16 cellular contexts compared by ENCODE assay signal in the genomic region with DNA sequence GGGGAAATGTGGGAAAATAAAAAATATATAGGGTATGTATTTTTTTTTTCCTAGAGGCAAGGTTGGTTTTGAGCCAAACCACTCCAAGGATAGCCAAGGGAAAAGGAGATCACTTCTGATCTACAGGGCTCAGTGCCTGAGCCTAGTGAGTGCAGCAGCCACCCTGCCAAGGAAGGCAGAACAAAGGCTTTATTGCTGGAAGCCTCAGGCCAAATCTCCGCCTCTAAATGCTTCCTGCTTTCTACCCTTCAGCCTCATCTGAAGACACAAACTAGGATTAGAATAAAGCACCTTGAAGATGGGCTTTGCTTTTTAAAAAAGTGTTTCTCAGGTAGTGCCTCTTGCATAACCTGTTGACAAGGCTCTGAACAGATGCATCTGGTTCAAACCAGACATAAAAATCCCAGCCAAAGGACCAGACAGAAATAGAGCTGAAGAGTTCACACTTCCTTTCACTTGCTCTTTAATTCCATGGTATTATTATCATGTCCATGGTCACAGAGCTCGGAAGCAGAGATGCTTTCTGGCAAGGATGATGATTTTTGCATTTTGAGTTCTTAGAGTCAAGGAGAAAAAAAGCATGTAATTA. TPM values are rescaled to one million over a fixed set of nuclear protein-coding genes. Genes with fewer than 3 reads are reported as not detected.
DNase-seq lines count a peak whose midpoint lies in the region; ATAC-seq, FAIRE-seq and TF ChIP-seq lines count a peak whose summit lies in the region.
"Had no signal": no experiment of that assay in that cellular context is flagged by ENCODE, and none has a peak within 500 bp of the region (broad histone marks: within the 10 kb centered on the region; RNA-seq: fewer than 3 reads in every experiment).

No MANE protein-coding gene starts in this region.

- no peak for DNase-seq in SK-N-SH
- DNase-seq in SK-MEL-5 (ENCODE audit: low read depth, low spot score) = peak; percentile 80
- peak; percentile 28 for DNase-seq in fibroblast of pulmonary artery (ENCODE audit: low read depth)
- peak; percentile 65 for DNase-seq in superior temporal gyrus (ENCODE audit: extremely low spot score)
- no peak for DNase-seq in HPDE6-E6E7 (ENCODE audit: extremely low spot score)
- no peak for DNase-seq in T1000 (lab: John Stamatoyannopoulos, UW)
- no peak for DNase-seq in RCC 7860 (ENCODE audit: low spot score)
- DNase-seq: activated CD8-positive, alpha-beta memory T cell treated with anti-CD3 and anti-CD28 coated beads for 24 hours; Caco-2; NCI-H1436 treated with DMSO at 0.1 percent for 48 hours; stimulated activated CD4-positive, alpha-beta T cell treated with anti-CD3 and anti-CD28 coated beads, Interleukin-12 subunit alpha, Interleukin-12 subunit beta, amount 100 ng/mL, for 4 hours; stomach had no signal

- no peak overlapping the region for H3K4me2 ChIP-seq in SK-N-SH

- H3K79me2 ChIP-seq in SK-N-SH (ENCODE audit: insufficient read depth) = no peaks in the 10 kb centered on the region

- H3F3A ChIP-seq in SK-N-SH (replicated peaks; ENCODE audit: insufficient read depth) = no peaks in the 10 kb centered on the region

- H4K20me1 ChIP-seq in SK-N-SH (ENCODE audit: insufficient read depth) = no peaks in the 10 kb centered on the region

- WGBS in SK-N-SH (ENCODE audit: low lambda C conversion rate) = 75% methylated on average over 2 of the region's 2 CpGs

- no peaks in the 10 kb centered on the region for H3K27me3 ChIP-seq in SK-N-SH (ENCODE audit: insufficient read depth)
- H3K27me3 ChIP-seq: stomach had no signal

- TF ChIP-seq EP300 in SK-N-SH (IDR thresholded peaks at IDR 0.05; ENCODE audit: borderline replicate concordance in 1 of 2, low read depth in 1 of 2, low read length in 1 of 2) = no peak

- H3K4me3 ChIP-seq in SK-N-SH (ENCODE audit: low read depth in 2 of 2, low read length in 1 of 2) (no peak overlapping the region), fibroblast of pulmonary artery (replicated peaks; ENCODE audit: low read depth, low read length) (no peak overlapping the region)
- H3K4me3 ChIP-seq: SK-N-MC, stomach had no signal

- no peak for TF ChIP-seq RAD21 in SK-N-SH (IDR thresholded peaks at IDR 0.05; ENCODE audit: low read length)

- POLR2A ChIA-PET in SK-N-SH (lab: Yijun Ruan, JAX) = no interaction called here

- CTCF ChIA-PET in SK-N-SH (lab: Yijun Ruan, JAX) = interaction anchor here (4.2 kb wide), 1 partner anchor 76 kb away, joined by 16 read pairs; no protein-coding TSS in a partner anchor

- peak; percentile 55 for ATAC-seq in SK-N-SH treated with all-trans-retinoic acid at 6 μM for 48 hours

- H3K9me3 ChIP-seq in SK-N-SH = no peaks in the 10 kb centered on the region
- H3K9me3 ChIP-seq: Caco-2, stomach had no signal

- no peak overlapping the region for H3K27ac ChIP-seq in SK-N-SH (ENCODE audit: low read depth in 2 of 2, low read length in 1 of 2)
- H3K27ac ChIP-seq: SK-N-MC, stomach had no signal

- H2AFZ ChIP-seq in SK-N-SH (ENCODE audit: low read depth) = no peak overlapping the region

- no peaks in the 10 kb centered on the region for H3K9me2 ChIP-seq in SK-N-SH

- H3K36me3 ChIP-seq in SK-N-SH (replicated peaks in 1 of 2; ENCODE audit: control insufficient read depth in 1 of 2, insufficient read depth in 2 of 2, low read length in 1 of 2) = no peaks in the 10 kb centered on the region

- TF ChIP-seq CTCF in SK-N-SH (IDR thresholded peaks at IDR 0.05) = no peak
- TF ChIP-seq CTCF in fibroblast of pulmonary artery (IDR thresholded peaks at IDR 0.05; ENCODE audit: low read length, missing control alignments) = no peak

- no peak overlapping the region for H3K9ac ChIP-seq in SK-N-SH

- H3K4me1 ChIP-seq in SK-N-SH (ENCODE audit: control insufficient read depth in 1 of 2, insufficient read depth in 2 of 2, low read depth in 1 of 2, low read length in 1 of 2) = no peaks in the 10 kb centered on the region; a peak in 1 of 4 replicates

- in situ Hi-C loops in SK-MEL-5 (cut with HindIII; ENCODE audit: low pct_unique_long_range_greater_than_20kb, low sequenced_read_pairs) = no loop called here

- FAIRE-seq in RCC 7860 (lab: Jason Lieb, UNC) = no peak
- FAIRE-seq: astrocyte, frontal cortex had no signal

TF ChIP-seq in SK-N-SH treated with all-trans-retinoic acid at 6 μM for 48 hours, 23 proteins besides CTCF, POLR2A, EP300 and RAD21 (continues in another document):
- no peak for TF ChIP-seq ARNTL (CRISPR knock-in tag; IDR thresholded peaks at IDR 0.05; ENCODE audit: borderline replicate concordance, low read depth)
- TF ChIP-seq TCF4 (CRISPR knock-in tag; IDR thresholded peaks at IDR 0.05; ENCODE audit: borderline replicate concordance) = no peak
- no peak for TF ChIP-seq ZNF70 (CRISPR knock-in tag; IDR thresholded peaks at IDR 0.05)
- TF ChIP-seq SNAI2 (CRISPR knock-in tag; IDR thresholded peaks at IDR 0.05) = no peak
- no peak for TF ChIP-seq OSR1 (CRISPR knock-in tag; IDR thresholded peaks at IDR 0.05)
- TF ChIP-seq TOX (CRISPR knock-in tag; IDR thresholded peaks at IDR 0.05; ENCODE audit: borderline replicate concordance) = no peak
- TF ChIP-seq, protein P1, sequence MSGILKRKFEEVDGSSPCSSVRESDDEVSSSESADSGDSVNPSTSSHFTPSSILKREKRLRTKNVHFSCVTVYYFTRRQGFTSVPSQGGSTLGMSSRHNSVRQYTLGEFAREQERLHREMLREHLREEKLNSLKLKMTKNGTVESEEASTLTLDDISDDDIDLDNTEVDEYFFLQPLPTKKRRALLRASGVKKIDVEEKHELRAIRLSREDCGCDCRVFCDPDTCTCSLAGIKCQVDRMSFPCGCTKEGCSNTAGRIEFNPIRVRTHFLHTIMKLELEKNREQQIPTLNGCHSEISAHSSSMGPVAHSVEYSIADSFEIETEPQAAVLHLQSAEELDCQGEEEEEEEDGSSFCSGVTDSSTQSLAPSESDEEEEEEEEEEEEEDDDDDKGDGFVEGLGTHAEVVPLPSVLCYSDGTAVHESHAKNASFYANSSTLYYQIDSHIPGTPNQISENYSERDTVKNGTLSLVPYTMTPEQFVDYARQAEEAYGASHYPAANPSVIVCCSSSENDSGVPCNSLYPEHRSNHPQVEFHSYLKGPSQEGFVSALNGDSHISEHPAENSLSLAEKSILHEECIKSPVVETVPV (CRISPR knock-in tag; IDR thresholded peaks at IDR 0.05) = no peak
- TF ChIP-seq ZC3H10 (CRISPR knock-in tag; IDR thresholded peaks at IDR 0.05) = no peak

TF ChIP-seq in SK-N-SH, 30 proteins besides CTCF, POLR2A, EP300 and RAD21:
- TF ChIP-seq EZH2phosphoT487 (IDR thresholded peaks at IDR 0.05; ENCODE audit: borderline replicate concordance, low read depth) (no peak), JUND (IDR thresholded peaks at IDR 0.05) (no peak), SMC3 (IDR thresholded peaks at IDR 0.05; ENCODE audit: low read depth, low read length) (no peak), MXI1 (IDR thresholded peaks at IDR 0.05; ENCODE audit: low read depth, low read length) (no peak), FOSL2 (IDR thresholded peaks at IDR 0.05; ENCODE audit: borderline replicate concordance, low read depth) (no peak), CHD2 (IDR thresholded peaks at IDR 0.05; ENCODE audit: low read length, partially characterized antibody) (no peak), FOXM1 (IDR thresholded peaks at IDR 0.05; ENCODE audit: low read depth) (no peak), SIN3A (IDR thresholded peaks at IDR 0.05; ENCODE audit: borderline replicate concordance, low read depth, low read length) (no peak), RXRA (IDR thresholded peaks at IDR 0.05; ENCODE audit: borderline replicate concordance, low read depth) (no peak), TAF1 (IDR thresholded peaks at IDR 0.05; ENCODE audit: borderline replicate concordance, low read depth, low read length) (no peak), YY1 (IDR thresholded peaks at IDR 0.05; ENCODE audit: low read depth) (no peak), GABPA (IDR thresholded peaks at IDR 0.05; ENCODE audit: low read depth) (no peak), NRF1 (IDR thresholded peaks at IDR 0.05; ENCODE audit: low read depth, low read length) (no peak)
- TF ChIP-seq, protein P2, sequence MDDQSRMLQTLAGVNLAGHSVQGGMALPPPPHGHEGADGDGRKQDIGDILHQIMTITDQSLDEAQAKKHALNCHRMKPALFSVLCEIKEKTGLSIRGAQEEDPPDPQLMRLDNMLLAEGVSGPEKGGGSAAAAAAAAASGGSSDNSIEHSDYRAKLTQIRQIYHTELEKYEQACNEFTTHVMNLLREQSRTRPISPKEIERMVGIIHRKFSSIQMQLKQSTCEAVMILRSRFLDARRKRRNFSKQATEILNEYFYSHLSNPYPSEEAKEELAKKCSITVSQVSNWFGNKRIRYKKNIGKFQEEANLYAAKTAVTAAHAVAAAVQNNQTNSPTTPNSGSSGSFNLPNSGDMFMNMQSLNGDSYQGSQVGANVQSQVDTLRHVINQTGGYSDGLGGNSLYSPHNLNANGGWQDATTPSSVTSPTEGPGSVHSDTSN (IDR thresholded peaks at IDR 0.05) = no peak
- TF ChIP-seq, protein P3, sequence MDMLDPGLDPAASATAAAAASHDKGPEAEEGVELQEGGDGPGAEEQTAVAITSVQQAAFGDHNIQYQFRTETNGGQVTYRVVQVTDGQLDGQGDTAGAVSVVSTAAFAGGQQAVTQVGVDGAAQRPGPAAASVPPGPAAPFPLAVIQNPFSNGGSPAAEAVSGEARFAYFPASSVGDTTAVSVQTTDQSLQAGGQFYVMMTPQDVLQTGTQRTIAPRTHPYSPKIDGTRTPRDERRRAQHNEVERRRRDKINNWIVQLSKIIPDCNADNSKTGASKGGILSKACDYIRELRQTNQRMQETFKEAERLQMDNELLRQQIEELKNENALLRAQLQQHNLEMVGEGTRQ (IDR thresholded peaks at IDR 0.05; ENCODE audit: borderline replicate concordance, low read depth, low read length) = no peak

RNA-seq across cellular contexts. Expression of a gene that starts 10.5 kb away (rescaled TPM):
- polyA plus RNA-seq in SK-N-SH (2012; rRNA removed) = 4.0 and 4.2 TPM in 2 replicates
- 3.8 and 4.9 TPM in 2 replicates for polyA plus RNA-seq in SK-N-SH (2012; cell fraction: cytosol; rRNA removed)
- polyA plus RNA-seq in SK-N-SH (2012; cell fraction: nucleus; rRNA removed) = 1.8 and 2.1 TPM in 2 replicates
- 10.3 and 11.8 TPM in 2 replicates for total RNA-seq in SK-MEL-5 (2014; rRNA removed; shearing (Covaris generic))
- polyA plus RNA-seq in SK-MEL-5 (2015; cell fraction: cytosol; rRNA removed) = 10.6 and 13.1 TPM in 2 replicates
- polyA plus RNA-seq in SK-MEL-5 (2015; cell fraction: nucleus; rRNA removed) = 1.9 and 3.2 TPM in 2 replicates

RNA-seq across cellular contexts. Expression of a gene that starts 47.4 kb away (rescaled TPM):
- polyA plus RNA-seq in SK-N-SH (2012; rRNA removed) = 6.0 and 6.1 TPM in 2 replicates
- polyA plus RNA-seq in SK-N-SH (2012; cell fraction: cytosol; rRNA removed) = 4.2 and 4.4 TPM in 2 replicates
- 19.4 and 19.6 TPM in 2 replicates for polyA plus RNA-seq in SK-N-SH (2012; cell fraction: nucleus; rRNA removed)
- total RNA-seq in SK-MEL-5 (2014; rRNA removed; shearing (Covaris generic)) = 1.2 TPM in 2 replicates
- polyA plus RNA-seq in SK-MEL-5 (2015; cell fraction: cytosol; rRNA removed) = 3.9 and 5.8 TPM in 2 replicates
- polyA plus RNA-seq in SK-MEL-5 (2015; cell fraction: nucleus; rRNA removed) = 9.8 and 13.9 TPM in 2 replicates

Comparison
In these comparisons a context has a peak if more than half of its experiments do, and no peak if none do; other contexts are left out.
1. DNase-seq: peak in SK-MEL-5 (single experiment), fibroblast of pulmonary artery (single experiment) and superior temporal gyrus (single experiment); none in SK-N-SH (single experiment), HPDE6-E6E7 (single experiment), T1000 (single experiment) and RCC 7860 (single experiment).